8 cellular contexts compared by ENCODE assay signal in the genomic region with DNA sequence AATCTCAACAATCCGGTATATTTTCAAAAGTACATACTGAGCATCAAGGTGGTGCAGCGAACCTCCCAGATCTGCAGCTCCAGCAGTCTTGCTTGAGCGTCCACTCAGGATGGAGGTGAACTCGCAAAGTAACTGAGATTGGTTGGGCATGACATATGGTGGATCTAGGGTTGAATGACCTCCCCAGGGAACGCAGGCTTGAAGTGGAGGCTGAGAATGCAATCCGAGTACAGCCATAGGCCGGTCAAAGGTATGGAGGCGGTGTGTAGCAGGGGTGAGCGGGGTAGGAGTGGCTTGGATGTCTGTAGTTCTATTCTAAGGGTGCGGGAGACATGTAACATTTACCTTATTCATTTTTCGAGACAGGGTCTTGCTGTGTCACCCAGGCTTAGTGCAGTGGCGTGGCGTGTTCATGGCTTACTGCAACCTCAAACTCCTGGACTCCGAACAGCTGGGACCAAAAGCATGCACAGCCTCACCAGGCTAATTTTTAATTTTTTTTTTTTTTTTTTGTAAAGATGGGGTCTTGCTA. TPM values are rescaled to one million over a fixed set of nuclear protein-coding genes. Genes with fewer than 3 reads are reported as not detected.
A peak's percentile ranks its signal among the peaks of the same experiment; 100 is the strongest.
DNase-seq lines count a peak whose midpoint lies in the region; FAIRE-seq and TF ChIP-seq lines count a peak whose summit lies in the region.

No MANE protein-coding gene starts in this region.

- DNase-seq in CD8-positive, alpha-beta memory T cell = peak in 1 of 5 donors; percentile 8
- DNase-seq in GM19240 (ENCODE audit: insufficient read length, low spot score) (peak; percentile 60), HK-2 (ENCODE audit: unreplicated experiment) (peak; percentile 50), bronchial epithelial cell (ENCODE audit: low read depth) (peak; percentile 57), islet precursor cell (peak; percentile 73), retina (no peak)
- DNase-seq in stimulated activated CD8-positive, alpha-beta memory T cell treated with anti-CD3 and anti-CD28 coated beads, Interleukin-4, amount 100 ng/mL, for 48 hours = peak; percentile 50

- no peaks in the 10 kb centered on the region for H3K9me3 Mint-ChIP-seq in CD8-positive, alpha-beta memory T cell

- POLR2A ChIA-PET in CD8-positive, alpha-beta memory T cell (lab: Charles Lee) = interaction anchor here (1.6 to 2.4 kb wide), 2 partner anchors 17 to 31 kb away, joined by 11 to 24 read pairs; partner anchors contain the start of genes CDC45, HIRA, MRPL40 and UFD1

- peaks cover 32% of the 10 kb centered on the region for H3K36me3 ChIP-seq in CD8-positive, alpha-beta memory T cell (ENCODE audit: insufficient read depth, low read length)
- H3K36me3 ChIP-seq in OCI-LY1 (ENCODE audit: insufficient read depth, low read length) = peaks cover 42% of the 10 kb centered on the region
- peaks cover 9% of the 10 kb centered on the region for H3K36me3 ChIP-seq in bronchial epithelial cell (ENCODE audit: control insufficient read depth, insufficient read depth, low read length)

- H3K9me2 ChIP-seq in OCI-LY1 (ENCODE audit: low read depth, low read length) = no peaks in the 10 kb centered on the region

- peaks cover 31% of the 10 kb centered on the region for H3K4me1 ChIP-seq in CD8-positive, alpha-beta memory T cell (ENCODE audit: insufficient read depth, low read length)
- peaks cover 23% of the 10 kb centered on the region for H3K4me1 ChIP-seq in OCI-LY1 (ENCODE audit: insufficient read depth, low read length, severe bottlenecking)

- H3K79me2 ChIP-seq in OCI-LY1 (ENCODE audit: insufficient read depth, low read length) = peaks cover 19% of the 10 kb centered on the region

- FAIRE-seq in bronchial epithelial cell (lab: Jason Lieb, UNC) = no peak

- peak overlapping the region; percentile 83 for H3K9ac ChIP-seq in OCI-LY1 (ENCODE audit: low read length)

- H3K4me3 ChIP-seq in CD8-positive, alpha-beta memory T cell (ENCODE audit: low read length) = peak overlapping the region; percentile 77
- H3K4me3 ChIP-seq in OCI-LY1 (ENCODE audit: low read depth, low read length, poor library complexity, severe bottlenecking) = peak overlapping the region; percentile 77
- peak overlapping the region; percentile 74 for H3K4me3 ChIP-seq in bronchial epithelial cell (ENCODE audit: low read depth, low read length)

- H3K27ac ChIP-seq in CD8-positive, alpha-beta memory T cell (ENCODE audit: low read depth, low read length) = peak overlapping the region; percentile 90
- H3K27ac ChIP-seq in OCI-LY1 (ENCODE audit: low read depth, low read length, poor library complexity, severe bottlenecking) = peak overlapping the region; percentile 78

- H4K20me1 ChIP-seq in OCI-LY1 (ENCODE audit: insufficient read depth, low read length) = no peaks in the 10 kb centered on the region

- peak overlapping the region; percentile 85 for H3K4me2 ChIP-seq in OCI-LY1 (ENCODE audit: low read length)

- H3K27me3 ChIP-seq in CD8-positive, alpha-beta memory T cell (ENCODE audit: insufficient read depth, low read length, poor library complexity, severe bottlenecking) = no peaks in the 10 kb centered on the region
- no peaks in the 10 kb centered on the region for H3K27me3 ChIP-seq in OCI-LY1 (ENCODE audit: insufficient read depth, low read length)
- H3K27me3 ChIP-seq in bronchial epithelial cell (ENCODE audit: control insufficient read depth, insufficient read depth, low read length) = no peaks in the 10 kb centered on the region

- H3K4me1 Mint-ChIP-seq in CD8-positive, alpha-beta memory T cell = peaks cover 34 to 47% (median 43%) of the 10 kb centered on the region in 3 donors

- H3F3A ChIP-seq in OCI-LY1 (ENCODE audit: insufficient read depth, low read length) = no peaks in the 10 kb centered on the region

- H3K36me3 Mint-ChIP-seq in CD8-positive, alpha-beta memory T cell = peaks cover 3 to 55% (median 6%) of the 10 kb centered on the region in 3 donors

- no peaks in the 10 kb centered on the region for H3K9me3 ChIP-seq in CD8-positive, alpha-beta memory T cell (ENCODE audit: low read length)
- H3K9me3 ChIP-seq in OCI-LY1 (ENCODE audit: low read length) = no peaks in the 10 kb centered on the region

- H3K4me3 Mint-ChIP-seq in CD8-positive, alpha-beta memory T cell = peak overlapping the region; percentile 90 to 96 (median 94)

- TF ChIP-seq CTCF in OCI-LY1 (IDR thresholded peaks at IDR 0.05; ENCODE audit: low read length) (no peak), bronchial epithelial cell (IDR thresholded peaks at IDR 0.05; ENCODE audit: insufficient read depth, low read length, severe bottlenecking) (no peak)

- H3K27ac Mint-ChIP-seq in CD8-positive, alpha-beta memory T cell = peak overlapping the region; percentile 80 to 99 (median 94)

- H2AFZ ChIP-seq in OCI-LY1 (ENCODE audit: low read length) = no peak overlapping the region

- CTCF ChIA-PET in CD8-positive, alpha-beta memory T cell (lab: Charles Lee) = interaction anchor here (1.4 kb wide), 1 partner anchor 15 kb away, joined by 3 read pairs; no protein-coding TSS in a partner anchor

- H3K27me3 Mint-ChIP-seq in CD8-positive, alpha-beta memory T cell = no peaks in the 10 kb centered on the region

RNA-seq across cellular contexts. Expression of gene C22orf39, which starts 0.6 kb away (rescaled TPM):
- 10 to 100 TPM; 24.4 to 27.7 TPM for total RNA-seq in CD8-positive, alpha-beta memory T cell
- polyA plus RNA-seq in CD8-positive, alpha-beta memory T cell = 59.9 TPM
- 25.3 and 38.9 TPM in 2 replicates for total RNA-seq in bronchial epithelial cell

RNA-seq across cellular contexts. Expression of gene MRPL40, which starts 15.8 kb away (rescaled TPM):
- 10 to 100 TPM; 47.7 to 48.6 TPM for total RNA-seq in CD8-positive, alpha-beta memory T cell
- 62.4 TPM for polyA plus RNA-seq in CD8-positive, alpha-beta memory T cell
- 60.8 and 61.7 TPM in 2 replicates for total RNA-seq in bronchial epithelial cell

RNA-seq across cellular contexts. Expression of gene HIRA, which starts 16.6 kb away (rescaled TPM):
- 10 to 100 TPM; 38.5 to 44.8 TPM for total RNA-seq in CD8-positive, alpha-beta memory T cell
- polyA plus RNA-seq in CD8-positive, alpha-beta memory T cell = 4.6 TPM
- total RNA-seq in bronchial epithelial cell = 20.6 and 22.4 TPM in 2 replicates

RNA-seq across cellular contexts. Expression of gene UFD1, which starts 30.9 kb away (rescaled TPM):
- 10 to 100 TPM; 87.3 to 88.8 TPM for total RNA-seq in CD8-positive, alpha-beta memory T cell
- 82.7 TPM for polyA plus RNA-seq in CD8-positive, alpha-beta memory T cell
- total RNA-seq in bronchial epithelial cell = 66.9 and 77.8 TPM in 2 replicates

RNA-seq across cellular contexts. Expression of gene CDC45, which starts 31.6 kb away (rescaled TPM):
- total RNA-seq in CD8-positive, alpha-beta memory T cell = 100 to 1,000 TPM in 1 of 2 experiments, 10 to 100 TPM in 1; 99.0 to 101 TPM
- polyA plus RNA-seq in CD8-positive, alpha-beta memory T cell = 0.17 TPM
- total RNA-seq in bronchial epithelial cell = 0.26 and 1.2 TPM in 2 replicates
